Comparison of ENCODE assay signal across 22 cellular contexts in the genomic region with DNA sequence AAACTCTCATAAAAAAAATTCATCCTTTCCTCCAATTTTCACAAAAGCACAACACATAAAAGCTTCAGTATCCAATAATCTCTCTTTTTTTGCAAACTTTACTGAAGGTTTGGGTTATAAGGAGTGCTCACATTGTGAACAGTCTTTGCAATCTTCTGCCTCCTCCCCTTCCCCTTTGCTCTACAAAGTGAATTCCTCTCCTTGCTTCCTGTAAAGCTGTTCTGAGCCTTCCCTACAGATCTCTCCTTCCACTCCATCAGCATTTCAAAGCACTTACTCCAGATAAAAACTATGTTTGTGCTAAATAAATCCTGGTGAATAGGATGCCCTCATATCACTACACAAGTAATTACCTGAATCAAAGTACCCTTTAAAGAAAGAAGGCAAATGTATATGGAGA. TPM values are rescaled to one million over a fixed set of nuclear protein-coding genes. Genes with fewer than 3 reads are reported as not detected.
A peak's percentile ranks its signal among the peaks of the same experiment; 100 is the strongest.
DNase-seq lines count a peak whose midpoint lies in the region; ATAC-seq and TF ChIP-seq lines count a peak whose summit lies in the region.
"Had no signal": no experiment of that assay in that cellular context is flagged by ENCODE, and none has a peak within 500 bp of the region (broad histone marks: within the 10 kb centered on the region; RNA-seq: fewer than 3 reads in every experiment).

No MANE protein-coding gene starts in this region.

- H3K79me2 ChIP-seq in fibroblast of lung (ENCODE audit: control insufficient read depth, insufficient read depth, low read length) = peaks cover under 1% of the 10 kb centered on the region

- H3K36me3 ChIP-seq in H7 (replicated peaks; ENCODE audit: control insufficient read depth, insufficient read depth, low read length) (no peaks in the 10 kb centered on the region), fibroblast of lung (ENCODE audit: control insufficient read depth, insufficient read depth, low read length) (no peaks in the 10 kb centered on the region)
- H3K36me3 ChIP-seq: brain microvascular endothelial cell, Peyer's patch, tibial artery had no signal

- peaks cover 9% of the 10 kb centered on the region for H3K4me1 Mint-ChIP-seq in nephron

- H3K27me3 Mint-ChIP-seq in nephron (ENCODE audit: low read depth) = no peaks in the 10 kb centered on the region
- H3K27me3 Mint-ChIP-seq: CD4-positive, CD25-positive, alpha-beta regulatory T cell had no signal

- H3K27ac Mint-ChIP-seq in nephron = peak overlapping the region; percentile 4 to 78 (median 16)

- H2AFZ ChIP-seq in fibroblast of lung (ENCODE audit: low read length) = peak overlapping the region; percentile 19

- no peaks in the 10 kb centered on the region for H3K9me3 ChIP-seq in fibroblast of lung (ENCODE audit: control insufficient read depth, insufficient read depth, low read depth, low read length)
- H3K9me3 ChIP-seq: Peyer's patch, SJSA1, tibial artery had no signal

- peaks cover 2% of the 10 kb centered on the region for H3K4me1 ChIP-seq in fibroblast of lung (ENCODE audit: control insufficient read depth, extremely low read depth, insufficient read depth, low read length)
- H3K4me1 ChIP-seq: Peyer's patch, tibial artery had no signal

- H3K4me3 ChIP-seq in H7 (ENCODE audit: insufficient read depth, low read depth, low read length) (no peak overlapping the region), fibroblast of lung (replicated peaks in 1 of 4; ENCODE audit: control extremely low read depth in 1 of 4, insufficient read depth in 1 of 4, low read depth in 3 of 4, low read length in 4 of 4) (no peak overlapping the region)
- H3K4me3 ChIP-seq: Peyer's patch, SJSA1, tibial artery had no signal

- no peak for ATAC-seq in GM18858 (IDR thresholded peaks at IDR 0.05; ENCODE audit: unreplicated experiment)
- ATAC-seq in HG03139 (IDR thresholded peaks at IDR 0.05; ENCODE audit: unreplicated experiment) = no peak
- ATAC-seq: activated CD8-positive, alpha-beta T cell treated with anti-CD3 and anti-CD28 coated beads, Interleukin-2, amount 10 ng/mL, durations not matched to agents 7 days and 5 days; activated T-cell treated with anti-CD3 and anti-CD28 coated beads, Interleukin-2, amount 50 U/mL, for 4 hours had no signal

- H3K27me3 ChIP-seq in H7 (ENCODE audit: control insufficient read depth, insufficient read depth, low read length) (no peaks in the 10 kb centered on the region), fibroblast of lung (ENCODE audit: control insufficient read depth, insufficient read depth, low read length) (no peaks in the 10 kb centered on the region)
- H3K27me3 ChIP-seq: brain microvascular endothelial cell, Peyer's patch, SJSA1, tibial artery had no signal

- no peak overlapping the region for H3K4me2 ChIP-seq in fibroblast of lung (ENCODE audit: extremely low read depth, insufficient read depth, low read length)

- TF ChIP-seq CTCF in fibroblast of lung (conservative IDR thresholded peaks at IDR 0.05 in 1 of 2, IDR thresholded peaks at IDR 0.05 in 1 of 2; ENCODE audit: low read depth in 1 of 2, low read length in 2 of 2) (no peak), nephron (IDR thresholded peaks at IDR 0.05; ENCODE audit: unreplicated experiment in 3 of 3) (no peak)

- peaks cover 8% of the 10 kb centered on the region for H3K9me3 Mint-ChIP-seq in nephron
- H3K9me3 Mint-ChIP-seq: activated T-cell treated with anti-CD3 and anti-CD28 coated beads, Interleukin-2, amount 50 U/mL, for 4 hours had no signal

- H4K20me1 ChIP-seq in fibroblast of lung (ENCODE audit: control insufficient read depth, extremely low read depth, insufficient read depth, low read length) = no peaks in the 10 kb centered on the region

- DNase-seq in H7 (peak; percentile 59), OCI-M1 (lab: John Stamatoyannopoulos, UW) (peak; percentile 15), fibroblast of lung (ENCODE audit: low read depth in 2 of 2) (peak in 1 of 2 donors; percentile 68), dermis blood vessel endothelial cell (no peak), NCI-H1694 treated with DMSO at 0.1 percent for 48 hours (lab: John Stamatoyannopoulos, UW) (no peak)
- DNase-seq: activated CD4-positive, CD25-positive, alpha-beta regulatory T cell; activated CD8-positive, alpha-beta T cell treated with anti-CD3 and anti-CD28 coated beads, Interleukin-2, amount 10 ng/mL, durations not matched to agents 7 days and 5 days; activated naive CD4-positive, alpha-beta T cell treated with anti-CD3 and anti-CD28 coated beads, Interleukin-2, amount 50 U/mL, for 16 hours; activated T-cell treated with anti-CD3 and anti-CD28 coated beads, Interleukin-2, amount 50 U/mL, for 4 hours; brain microvascular endothelial cell; CD4-positive, CD25-positive, alpha-beta regulatory T cell; DMS153; Karpas-422; NCI-H1436 treated with DMSO at 0.1 percent for 48 hours; NCI-H2171 treated with DMSO at 0.1 percent for 48 hours; Peyer's patch; stimulated activated naive CD4-positive, alpha-beta T cell treated with Interleukin-2 at 50 U/mL for 16 hours; tibial artery had no signal

- peaks cover 9% of the 10 kb centered on the region for H3K36me3 Mint-ChIP-seq in nephron (ENCODE audit: low read depth)

- H3K9ac ChIP-seq in fibroblast of lung (ENCODE audit: insufficient read depth, low read length) = no peak overlapping the region

- no peak overlapping the region for H3K4me3 Mint-ChIP-seq in nephron
- H3K4me3 Mint-ChIP-seq: activated T-cell treated with anti-CD3 and anti-CD28 coated beads, Interleukin-2, amount 50 U/mL, for 4 hours had no signal

- no peak overlapping the region for H3K27ac ChIP-seq in fibroblast of lung (ENCODE audit: insufficient read depth, low read length)
- H3K27ac ChIP-seq: brain microvascular endothelial cell, Peyer's patch, SJSA1, tibial artery had no signal

RNA-seq across cellular contexts. Expression of gene PDK1, which starts 4.6 kb away (rescaled TPM):
- total RNA-seq in H7 (2014; rRNA removed; shearing (Covaris generic)) = 154 and 174 TPM in 2 replicates
- total RNA-seq in fibroblast of lung (5.9 and 11.2 TPM in 2 replicates), dermis blood vessel endothelial cell (5.3 and 10.6 TPM in 2 replicates)
- 27.9 and 63.0 TPM in 2 replicates for polyA plus RNA-seq in fibroblast of lung
- polyA plus RNA-seq in fibroblast of lung (2012) = 11.7 and 22.4 TPM in 2 replicates
- 18.5 and 23.7 TPM in 2 replicates for polyA minus RNA-seq in fibroblast of lung (ENCODE audit: low replicate concordance)

Comparison
In these comparisons a context has a peak if more than half of its experiments do, and no peak if none do; other contexts are left out.
1. DNase-seq: peak in H7 (single experiment) and OCI-M1 (single experiment); none in dermis blood vessel endothelial cell (single experiment) and NCI-H1694 treated with DMSO at 0.1 percent for 48 hours (single experiment).
2. RNA of gene PDK1, which starts 4.6 kb away (total RNA-seq): 154 to 174 TPM in H7; 5.9 to 11.2 TPM in fibroblast of lung and 5.3 to 10.6 TPM in dermis blood vessel endothelial cell; every median in the first group is over 10 times any median in the second.